In the genomic region with DNA sequence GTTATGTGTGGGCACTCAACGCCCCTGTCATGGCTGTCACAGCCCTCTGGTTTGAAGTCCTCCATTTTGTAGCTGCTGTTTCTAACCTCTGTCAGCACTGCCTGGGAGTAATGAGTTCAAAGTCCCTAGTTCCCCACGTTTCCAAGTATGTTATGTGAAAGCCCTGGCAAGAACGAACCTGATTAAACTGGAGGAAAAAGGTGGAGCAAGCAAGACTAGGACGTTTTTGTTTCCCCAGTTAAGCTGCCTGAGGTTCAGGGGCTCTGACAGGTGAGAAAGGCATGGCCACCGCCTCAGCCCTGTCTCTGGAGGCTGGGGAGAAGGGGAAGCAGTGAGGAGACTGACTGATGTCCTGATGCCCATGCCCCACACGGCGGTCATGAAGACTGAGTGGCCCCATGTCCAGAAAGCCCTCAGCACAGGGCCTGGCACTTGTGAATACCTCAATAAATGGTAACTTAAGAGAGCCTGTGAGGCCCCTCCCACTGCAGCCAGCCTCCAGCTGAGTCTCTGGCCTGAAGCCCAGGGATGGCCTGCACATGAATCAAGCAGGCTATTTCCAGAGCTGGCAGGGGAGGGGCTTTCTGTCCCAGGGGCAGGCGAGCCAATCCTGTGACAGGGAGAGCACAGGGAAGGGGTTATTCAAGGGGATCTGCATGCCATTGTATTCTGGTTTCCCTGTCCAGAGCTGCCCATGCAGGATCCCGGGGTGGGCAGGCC, we compare ENCODE assay signal across 1 cellular context.
TF ChIP-seq lines count a peak whose summit lies in the region.

No MANE protein-coding gene starts in this region.

TF ChIP-seq in IMR-90, 13 proteins besides CTCF, POLR2A, EP300 and RAD21 (continued from another document):
- TF ChIP-seq NFE2L2 (IDR thresholded peaks at IDR 0.05; ENCODE audit: low read depth, low read length), result no peak
